ENCODE assay signal across 14 cellular contexts in the genomic region with DNA sequence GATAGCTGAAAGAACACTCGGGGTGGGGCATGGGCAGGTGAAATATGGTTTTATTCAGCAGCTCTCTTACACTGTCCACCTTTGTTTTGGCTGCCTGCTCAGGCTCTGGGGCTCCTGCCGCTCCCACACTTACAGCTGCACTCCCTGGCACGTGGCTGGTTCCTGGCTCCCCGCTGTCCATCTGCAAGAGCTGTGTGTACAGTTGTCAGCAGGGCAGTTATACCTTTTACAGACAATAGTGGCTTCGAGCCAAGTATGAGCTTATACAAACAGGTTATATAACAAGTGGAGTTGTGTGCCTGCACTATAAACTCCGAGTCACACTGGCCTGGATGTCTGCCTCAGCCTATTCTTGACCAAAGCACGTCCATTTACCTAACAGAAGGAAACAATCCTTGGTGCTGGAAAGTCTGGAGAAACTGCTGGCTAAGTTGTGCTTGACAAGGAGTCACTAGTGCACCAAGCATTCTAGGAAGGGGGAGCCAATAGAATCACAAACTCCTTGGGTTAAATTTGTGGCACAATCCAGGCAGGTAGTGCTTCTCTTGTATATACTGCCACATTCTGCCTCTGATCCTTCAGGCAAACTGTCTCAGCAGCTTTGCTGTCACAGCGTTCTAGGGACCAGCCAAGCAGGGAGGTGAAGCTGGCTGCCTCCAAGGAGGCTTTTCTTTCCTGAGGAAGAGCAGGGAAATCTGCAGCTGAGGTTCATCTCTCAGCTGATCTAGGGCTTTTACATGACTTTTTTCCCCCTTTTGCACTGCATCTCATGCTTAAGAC.
DNase-seq lines count a peak whose midpoint lies in the region; ATAC-seq and TF ChIP-seq lines count a peak whose summit lies in the region.
"Had no signal": no experiment of that assay in that cellular context is flagged by ENCODE, and none has a peak within 500 bp of the region (broad histone marks: within the 10 kb centered on the region; RNA-seq: fewer than 3 reads in every experiment).

No MANE protein-coding gene starts in this region.

- H3K4me3 ChIP-seq in fibroblast of pulmonary artery (replicated peaks; ENCODE audit: low read depth, low read length) = no peak overlapping the region
- H3K4me3 ChIP-seq in gastroesophageal sphincter = no peak overlapping the region
- H3K4me3 ChIP-seq: tibial nerve had no signal

- H3K36me3 ChIP-seq in gastroesophageal sphincter = no peaks in the 10 kb centered on the region
- H3K36me3 ChIP-seq: tibial nerve had no signal

- DNase-seq in DMS153 treated with DMSO at 0.1 percent for 48 hours (lab: John Stamatoyannopoulos, UW; ENCODE audit: unreplicated experiment) = peak; percentile 90
- peak; percentile 72 for DNase-seq in NCI-H128 (lab: John Stamatoyannopoulos, UW; ENCODE audit: unreplicated experiment)
- peak; percentile 79 for DNase-seq in NCI-H82 (lab: John Stamatoyannopoulos, UW)
- DNase-seq in fibroblast of pulmonary artery (ENCODE audit: low read depth) = peak; percentile 3
- no peak for DNase-seq in HT-29 (ENCODE audit: low spot score)
- DNase-seq: activated effector memory CD4-positive, alpha-beta T cell treated with Interleukin-2 at 50 U/mL for 16 hours; aorta; naive thymus-derived CD8-positive, alpha-beta T cell; stimulated activated CD4-positive, alpha-beta T cell treated with anti-CD3 and anti-CD28 coated beads, Interleukin-1b, Interleukin-23, amount 100 ng/mL, for 48 hours had no signal

- 43 to 72% methylated on average over 1 to 8 of the region's 8 CpGs for WGBS in gastroesophageal sphincter (ENCODE audit: low coverage in 1 of 2), 2 donors

- no peak overlapping the region for H3K27ac ChIP-seq in gastroesophageal sphincter
- H3K27ac ChIP-seq: tibial nerve had no signal

- TF ChIP-seq CTCF in fibroblast of pulmonary artery (IDR thresholded peaks at IDR 0.05; ENCODE audit: low read length, missing control alignments) (no peak), gastroesophageal sphincter (IDR thresholded peaks at IDR 0.05) (no peak)

- no peak for TF ChIP-seq POLR2A in gastroesophageal sphincter (IDR thresholded peaks at IDR 0.05)

- ATAC-seq in gastroesophageal sphincter = no peak
- no peak for ATAC-seq in GM18867 (IDR thresholded peaks at IDR 0.05; ENCODE audit: unreplicated experiment)
- ATAC-seq in HG02870 (IDR thresholded peaks at IDR 0.05; ENCODE audit: unreplicated experiment) = no peak
- ATAC-seq: naive thymus-derived CD8-positive, alpha-beta T cell; Right ventricle myocardium inferior had no signal

- TF ChIP-seq EP300 in gastroesophageal sphincter (IDR thresholded peaks at IDR 0.05) = no peak

- no peaks in the 10 kb centered on the region for H3K4me1 ChIP-seq in gastroesophageal sphincter
- H3K4me1 ChIP-seq: tibial nerve had no signal

- H3K9me3 ChIP-seq in gastroesophageal sphincter = no peaks in the 10 kb centered on the region
- H3K9me3 ChIP-seq: tibial nerve had no signal

- H3K27me3 ChIP-seq in gastroesophageal sphincter = no peaks in the 10 kb centered on the region
- H3K27me3 ChIP-seq: tibial nerve had no signal
